In the genomic region with DNA sequence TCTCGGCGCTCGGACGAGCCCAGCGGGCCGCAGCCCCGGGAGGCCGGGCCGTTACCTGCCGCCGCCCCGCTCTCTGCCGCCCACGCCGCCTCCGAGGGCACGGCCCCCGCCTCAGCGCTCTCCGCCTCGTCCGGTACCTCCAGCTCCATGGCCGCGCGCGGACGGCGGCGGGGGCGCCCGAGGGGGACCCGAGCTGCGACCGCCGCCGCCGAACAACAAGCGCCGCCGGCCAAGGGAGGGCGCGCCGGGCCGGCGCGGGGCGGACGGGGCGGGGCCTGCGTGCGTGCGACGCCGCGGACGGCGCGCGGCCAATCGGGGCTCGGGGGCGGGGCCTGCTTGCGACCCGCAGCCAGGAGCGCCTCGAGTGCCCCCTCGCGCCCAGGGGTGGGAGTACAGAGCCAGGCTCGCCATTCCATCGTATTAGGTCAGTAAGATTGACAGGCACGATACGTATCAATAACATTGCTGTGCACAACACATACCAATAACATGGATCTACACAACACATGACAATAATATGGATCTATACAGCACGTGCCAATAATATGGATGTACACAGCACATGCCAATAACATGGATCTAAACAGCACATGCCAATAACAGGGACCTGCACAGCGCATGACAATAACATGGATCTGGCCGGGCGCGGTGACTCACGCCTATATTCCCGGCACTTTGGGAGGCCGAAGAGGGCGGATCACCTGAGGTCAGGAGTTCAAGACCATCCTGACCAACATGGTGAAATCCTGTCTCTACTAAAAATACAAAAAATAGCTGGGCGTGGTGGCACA, we compare ENCODE assay signal across 1 cellular context.
TF ChIP-seq lines count a peak whose summit lies in the region.

Gene PIP5K1C (minus strand): TSS at position 227 of the 791 bp plus-strand sequence. CDS start 78 bp downstream, at position 149.

TF ChIP-seq in neural cell, 6 proteins besides CTCF, POLR2A, EP300 and RAD21 (continued from another document):
- TF ChIP-seq REST (IDR thresholded peaks at IDR 0.05; ENCODE audit: borderline replicate concordance), result peak; percentile 16
